16 cellular contexts compared by ENCODE assay signal in the genomic region with DNA sequence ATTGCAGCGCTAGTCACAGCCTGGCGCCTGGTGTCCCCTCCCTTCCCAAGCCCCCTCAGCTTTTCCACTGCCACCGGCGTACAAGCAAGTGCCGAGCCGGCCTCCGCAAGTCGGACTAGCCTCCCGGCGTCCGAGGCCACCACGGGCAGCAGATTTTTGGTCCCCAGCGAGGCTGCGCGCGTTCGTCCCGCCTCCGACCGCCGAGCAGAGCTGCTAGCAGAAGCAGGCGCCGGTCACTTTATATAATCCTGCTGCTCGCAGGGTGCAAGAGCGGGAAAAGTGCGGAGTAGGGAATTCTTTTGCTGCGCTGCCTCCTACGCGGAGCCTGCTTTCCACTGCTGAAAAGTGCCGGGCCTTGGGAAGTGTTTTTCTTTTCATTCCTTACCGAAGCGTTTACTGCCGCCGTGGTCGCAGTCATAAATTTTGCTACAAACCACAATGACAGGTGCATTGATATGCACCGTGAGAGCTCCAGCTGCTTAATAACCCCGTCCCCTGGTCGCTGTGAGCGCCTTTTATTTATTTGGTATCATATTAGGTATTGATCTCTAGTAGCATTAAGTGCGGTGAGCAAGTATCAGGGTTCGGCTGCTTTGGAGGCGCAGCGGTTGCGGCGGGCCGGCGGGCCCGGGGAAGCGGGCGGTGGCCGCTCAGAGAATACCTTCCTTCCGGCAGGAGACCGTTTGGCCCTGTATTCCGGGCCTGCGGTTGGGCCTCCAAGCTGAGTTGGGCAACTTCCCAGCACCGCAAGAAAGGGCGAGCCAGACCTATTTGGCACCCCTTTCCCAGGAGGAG. TPM values are rescaled to one million over a fixed set of nuclear protein-coding genes. Genes with fewer than 3 reads are reported as not detected.
DNase-seq lines count a peak whose midpoint lies in the region; ATAC-seq, FAIRE-seq and TF ChIP-seq lines count a peak whose summit lies in the region.
"Had no signal": no experiment of that assay in that cellular context is flagged by ENCODE, and none has a peak within 500 bp of the region (broad histone marks: within the 10 kb centered on the region; RNA-seq: fewer than 3 reads in every experiment).

No MANE protein-coding gene starts in this region.

- DNase-seq in IMR-90, result no peak
- DNase-seq in astrocyte (ENCODE audit: low read depth), result peak; percentile 85
- DNase-seq in GM19238 (ENCODE audit: insufficient read length, low spot score), result no peak
- no peak for DNase-seq in suprapubic skin (ENCODE audit: low spot score in 2 of 2)
- no peak for DNase-seq in immature natural killer cell
- DNase-seq: activated CD4-positive, alpha-beta memory T cell treated with anti-CD3 and anti-CD28 coated beads, Interleukin-2, amount 10 ng/mL, durations not matched to agents 7 days and 5 days; activated naive CD4-positive, alpha-beta T cell treated with anti-CD3 and anti-CD28 coated beads, Interleukin-2, amount 10 ng/mL, durations not matched to agents 7 days and 5 days; HFFc6; NCI-H1092 treated with DMSO at 0.1 percent for 48 hours; T-helper 2 cell had no signal

- no peak overlapping the region for H4K8ac ChIP-seq in IMR-90 (ENCODE audit: low read depth in 2 of 2, low read length in 2 of 2)

- TF ChIP-seq EP300 in suprapubic skin (IDR thresholded peaks at IDR 0.05), result no peak

- H4K5ac ChIP-seq in IMR-90 (ENCODE audit: low read depth, low read length), result no peak overlapping the region

- peak overlapping the region; percentile 41 for H2AFZ ChIP-seq in IMR-90 (replicated peaks; ENCODE audit: low read length, poor library complexity)
- H2AFZ ChIP-seq in astrocyte (ENCODE audit: low read depth, low read length), result peak overlapping the region; percentile 10

- H2BK120ac ChIP-seq in IMR-90 (ENCODE audit: low read depth, low read length), result no peak overlapping the region

- TF ChIP-seq POLR2A in IMR-90 (IDR thresholded peaks at IDR 0.05; ENCODE audit: low read depth, low read length) (no peak), suprapubic skin (IDR thresholded peaks at IDR 0.05) (no peak)

- dilution Hi-C loops in IMR-90 (cut with HindIII; ENCODE audit: low sequenced_read_pairs, unreplicated experiment), result no loop called here

- no peak overlapping the region for H3K56ac ChIP-seq in IMR-90 (ENCODE audit: extremely low read depth, insufficient read depth, low read length)

- peaks cover 32% of the 10 kb centered on the region for H3K9me3 Mint-ChIP-seq in astrocyte (ENCODE audit: unreplicated experiment)
- H3K9me3 Mint-ChIP-seq in nephron, result no peaks in the 10 kb centered on the region
- peaks cover 0 to 25% (median 4%) of the 10 kb centered on the region in 6 donors for H3K9me3 Mint-ChIP-seq in immature natural killer cell
- H3K9me3 Mint-ChIP-seq: activated CD4-positive, alpha-beta memory T cell treated with anti-CD3 and anti-CD28 coated beads, Interleukin-2, amount 10 ng/mL, durations not matched to agents 7 days and 5 days had no signal

- no peak overlapping the region for H3K4ac ChIP-seq in IMR-90 (ENCODE audit: low read depth, low read length)

- H3K27me3 Mint-ChIP-seq in astrocyte (ENCODE audit: low read depth, unreplicated experiment) (peaks cover 86% of the 10 kb centered on the region), nephron (ENCODE audit: low read depth) (peaks cover 19% of the 10 kb centered on the region), immature natural killer cell (ENCODE audit: low read depth in 3 of 3) (peaks cover 21 to 55% (median 48%) of the 10 kb centered on the region in 3 donors)

- H3K36me3 ChIP-seq in IMR-90 (ENCODE audit: control insufficient read depth, insufficient read depth, low read length) (no peaks in the 10 kb centered on the region), astrocyte (ENCODE audit: insufficient read depth, low read length) (no peaks in the 10 kb centered on the region), suprapubic skin (no peaks in the 10 kb centered on the region)
- H3K36me3 ChIP-seq: esophagus muscularis mucosa had no signal

- CTCF ChIA-PET in IMR-90 (lab: Yijun Ruan, JAX), result no interaction called here

- H3K4me3 Mint-ChIP-seq in astrocyte (ENCODE audit: unreplicated experiment), result no peak overlapping the region
- H3K4me3 Mint-ChIP-seq in nephron, result peak overlapping the region; percentile 83 to 84 (median 84)
- H3K4me3 Mint-ChIP-seq in immature natural killer cell, result no peak overlapping the region
- H3K4me3 Mint-ChIP-seq: activated CD4-positive, alpha-beta memory T cell treated with anti-CD3 and anti-CD28 coated beads, Interleukin-2, amount 10 ng/mL, durations not matched to agents 7 days and 5 days; HFFc6 had no signal

- no peak for FAIRE-seq in astrocyte (lab: Jason Lieb, UNC)
- FAIRE-seq: RCC 7860 had no signal

- H3K36me3 Mint-ChIP-seq in astrocyte (ENCODE audit: low read depth, unreplicated experiment), result peaks cover 4% of the 10 kb centered on the region
- H3K36me3 Mint-ChIP-seq in nephron (ENCODE audit: low read depth), result peaks cover 34% of the 10 kb centered on the region
- H3K36me3 Mint-ChIP-seq in immature natural killer cell, result peaks cover 0 to 10% (median 3%) of the 10 kb centered on the region in 3 donors

- H3K9ac ChIP-seq in IMR-90 (ENCODE audit: low read depth, low read length) (no peak overlapping the region), astrocyte (ENCODE audit: low read length) (peak overlapping the region; percentile 18)

- H3K27me3 ChIP-seq in IMR-90 (ENCODE audit: control insufficient read depth, insufficient read depth, low read length) (peaks cover 64% of the 10 kb centered on the region), astrocyte (ENCODE audit: insufficient read depth, low read length) (peaks cover 71% of the 10 kb centered on the region), suprapubic skin (peaks cover 96% of the 10 kb centered on the region)

- H3K27ac Mint-ChIP-seq in astrocyte (ENCODE audit: unreplicated experiment), result no peak overlapping the region
- H3K27ac Mint-ChIP-seq in nephron, result peak overlapping the region; percentile 95 to 99 (median 99)
- no peak overlapping the region for H3K27ac Mint-ChIP-seq in immature natural killer cell
- H3K27ac Mint-ChIP-seq: activated CD4-positive, alpha-beta memory T cell treated with anti-CD3 and anti-CD28 coated beads, Interleukin-2, amount 10 ng/mL, durations not matched to agents 7 days and 5 days; HFFc6 had no signal

- no peak overlapping the region for H3K27ac ChIP-seq in IMR-90 (ENCODE audit: insufficient read depth, low read length)
- H3K27ac ChIP-seq in astrocyte (ENCODE audit: low read depth, low read length), result no peak overlapping the region
- H3K27ac ChIP-seq in suprapubic skin, result no peak overlapping the region
- H3K27ac ChIP-seq: esophagus muscularis mucosa had no signal

- H3K4me3 ChIP-seq in IMR-90 (ENCODE audit: insufficient read depth, low read depth, low read length) (no peak overlapping the region), astrocyte (ENCODE audit: insufficient read depth, low read depth, low read length) (no peak overlapping the region), suprapubic skin (no peak overlapping the region)

- H4K20me1 ChIP-seq in IMR-90 (ENCODE audit: insufficient read depth, low read length) (no peaks in the 10 kb centered on the region), astrocyte (ENCODE audit: insufficient read depth, low read length) (no peaks in the 10 kb centered on the region)

- no peak overlapping the region for H2AK9ac ChIP-seq in IMR-90 (replicated peaks; ENCODE audit: low read depth, low read length, poor library complexity)

- H2AK5ac ChIP-seq in IMR-90 (ENCODE audit: low read depth, low read length), result no peak overlapping the region

- POLR2A ChIA-PET in IMR-90 (lab: Charles Lee; ENCODE audit: unreplicated experiment), result no interaction called here

- intact Hi-C loops in IMR-90 (cut with micrococcal nuclease), result no loop called here

- H2BK20ac ChIP-seq in IMR-90 (ENCODE audit: low read depth, low read length), result no peak overlapping the region

- WGBS in IMR-90 (ENCODE audit: extremely low coverage in 2 of 2, insufficient read length in 1 of 2), 2 experiments, result 0% methylated on average over 3 of the region's 57 CpGs; no CpG with 5 or more reads in 1 of the 2 experiments
- 58% methylated on average over 52 of the region's 57 CpGs for WGBS in suprapubic skin

- no peak overlapping the region for H2BK15ac ChIP-seq in IMR-90 (ENCODE audit: low read depth, low read length)

- no peak for TF ChIP-seq RAD21 in IMR-90 (IDR thresholded peaks at IDR 0.05; ENCODE audit: low read length)

- H3K4me1 Mint-ChIP-seq in astrocyte (ENCODE audit: low read depth, unreplicated experiment) (no peaks in the 10 kb centered on the region), nephron (peaks cover 78% of the 10 kb centered on the region), immature natural killer cell (peaks cover 2 to 8% of the 10 kb centered on the region in 2 donors)

- BruUV-seq in IMR-90 (replicated peaks; lab: Mats Ljungman, UMichigan), result no TSS peak

- H3K4me2 ChIP-seq in IMR-90 (ENCODE audit: low read depth, low read length) (no peak overlapping the region), astrocyte (ENCODE audit: low read length) (peak overlapping the region; percentile 75)

- H3K23ac ChIP-seq in IMR-90 (ENCODE audit: low read depth, low read length), result no peak overlapping the region

- H3K14ac ChIP-seq in IMR-90 (replicated peaks; ENCODE audit: low read depth, low read length), result no peak overlapping the region

- H2BK5ac ChIP-seq in IMR-90 (ENCODE audit: low read depth, low read length, poor library complexity, severe bottlenecking), result no peak overlapping the region

- H3K79me2 ChIP-seq in astrocyte (ENCODE audit: insufficient read depth, low read length), result no peaks in the 10 kb centered on the region

- H4K91ac ChIP-seq in IMR-90 (ENCODE audit: insufficient read depth, low read depth, low read length), result no peak overlapping the region

- no peaks in the 10 kb centered on the region for H3K9me1 ChIP-seq in IMR-90 (ENCODE audit: insufficient read depth, low read length)

- in situ Hi-C loops in IMR-90 (cut with MboI; ENCODE audit: low sequenced_read_pairs), result no loop called here

- TF ChIP-seq CTCF in IMR-90 (conservative IDR thresholded peaks at IDR 0.05; ENCODE audit: low read depth, low read length), result no peak
- TF ChIP-seq CTCF in astrocyte (IDR thresholded peaks at IDR 0.05; ENCODE audit: insufficient read depth, low read depth, low read length), result no peak
- TF ChIP-seq CTCF in nephron (IDR thresholded peaks at IDR 0.05; ENCODE audit: unreplicated experiment in 3 of 3), result no peak
- no peak for TF ChIP-seq CTCF in suprapubic skin (IDR thresholded peaks at IDR 0.05)

- ATAC-seq in IMR-90 (ENCODE audit: low read depth), result no peak
- ATAC-seq: sciatic nerve had no signal

- H3K4me1 ChIP-seq in IMR-90 (ENCODE audit: control insufficient read depth, insufficient read depth, low read length) (no peaks in the 10 kb centered on the region), astrocyte (ENCODE audit: insufficient read depth, low read length) (peaks cover 8% of the 10 kb centered on the region), suprapubic skin (peaks cover 25% of the 10 kb centered on the region)

- H3K18ac ChIP-seq in IMR-90 (ENCODE audit: low read depth, low read length), result no peak overlapping the region

- peaks cover 13% of the 10 kb centered on the region for H3K9me3 ChIP-seq in IMR-90 (ENCODE audit: control insufficient read depth, insufficient read depth, low read length)
- H3K9me3 ChIP-seq in astrocyte (ENCODE audit: insufficient read depth, low read depth, low read length), result peaks cover 2% of the 10 kb centered on the region
- H3K9me3 ChIP-seq in suprapubic skin, result no peaks in the 10 kb centered on the region

- H3K79me1 ChIP-seq in IMR-90 (ENCODE audit: low read depth in 1 of 2, low read length in 2 of 2), result no peaks in the 10 kb centered on the region

RNA-seq across cellular contexts. Expression of a gene that starts 7.9 kb away (rescaled TPM):
- total RNA-seq in IMR-90 (2012; rRNA removed) (not detected in 2 replicates), astrocyte (not detected in 2 replicates), suprapubic skin (1 to 10 TPM in 2 of 4 donors, under 1 TPM in 2; 0.49 to 3.5 (median 1.5) TPM)
- polyA plus RNA-seq in IMR-90 (2012; rRNA removed) (not detected in 2 replicates), immature natural killer cell (not detected)
- polyA plus RNA-seq in IMR-90 (2012; cell fraction: cytosol; rRNA removed), result not detected in 2 replicates
- not detected in 2 replicates for polyA plus RNA-seq in IMR-90 (2012; cell fraction: nucleus; rRNA removed; ENCODE audit: low replicate concordance)
- total RNA-seq: activated CD4-positive, alpha-beta memory T cell treated with anti-CD3 and anti-CD28 coated beads, Interleukin-2, amount 10 ng/mL, durations not matched to agents 7 days and 5 days; chondrocyte; mononuclear cell had no signal

RNA-seq across cellular contexts. Expression of a gene that starts 13.7 kb away (rescaled TPM):
- total RNA-seq in IMR-90 (2012; rRNA removed) (not detected in 2 replicates), astrocyte (not detected in 2 replicates), suprapubic skin (1 to 10 TPM in 2 of 4 donors, not detected in 2; 1.9 to 3.1 TPM)
- polyA plus RNA-seq in IMR-90 (2012; rRNA removed) (not detected in 2 replicates), immature natural killer cell (not detected)
- polyA plus RNA-seq in IMR-90 (2012; cell fraction: cytosol; rRNA removed), result not detected in 2 replicates
- not detected in 2 replicates for polyA plus RNA-seq in IMR-90 (2012; cell fraction: nucleus; rRNA removed; ENCODE audit: low replicate concordance)
- total RNA-seq: activated CD4-positive, alpha-beta memory T cell treated with anti-CD3 and anti-CD28 coated beads, Interleukin-2, amount 10 ng/mL, durations not matched to agents 7 days and 5 days; chondrocyte had no signal

RNA-seq across cellular contexts. Expression of a gene that starts 23.5 kb away (rescaled TPM):
- total RNA-seq in IMR-90 (2012; rRNA removed) (not detected in 2 replicates), astrocyte (not detected in 2 replicates), suprapubic skin (under 1 TPM in 2 of 4 donors, not detected in 2; 0.85 to 0.89 TPM)
- polyA plus RNA-seq in IMR-90 (2012; rRNA removed) (not detected in 2 replicates), immature natural killer cell (not detected)
- not detected in 2 replicates for polyA plus RNA-seq in IMR-90 (2012; cell fraction: cytosol; rRNA removed)
- polyA plus RNA-seq in IMR-90 (2012; cell fraction: nucleus; rRNA removed; ENCODE audit: low replicate concordance), result not detected in 2 replicates
- total RNA-seq: activated CD4-positive, alpha-beta memory T cell treated with anti-CD3 and anti-CD28 coated beads, Interleukin-2, amount 10 ng/mL, durations not matched to agents 7 days and 5 days; chondrocyte; HFFc6; mononuclear cell had no signal

RNA-seq across cellular contexts. Expression of a gene that starts 35.5 kb away (rescaled TPM):
- total RNA-seq in IMR-90 (2012; rRNA removed) (not detected in 2 replicates), astrocyte (not detected in 2 replicates), suprapubic skin (1 to 10 TPM; 1.4 to 6.0 (median 2.6) TPM)
- polyA plus RNA-seq in IMR-90 (2012; rRNA removed) (not detected in 2 replicates), immature natural killer cell (not detected)
- not detected in 2 replicates for polyA plus RNA-seq in IMR-90 (2012; cell fraction: cytosol; rRNA removed)
- not detected in 2 replicates for polyA plus RNA-seq in IMR-90 (2012; cell fraction: nucleus; rRNA removed; ENCODE audit: low replicate concordance)
- total RNA-seq: activated CD4-positive, alpha-beta memory T cell treated with anti-CD3 and anti-CD28 coated beads, Interleukin-2, amount 10 ng/mL, durations not matched to agents 7 days and 5 days; chondrocyte; mononuclear cell had no signal

RNA-seq across cellular contexts. Expression of a gene that starts 42.5 kb away (rescaled TPM):
- total RNA-seq in IMR-90 (2012; rRNA removed) (not detected in 2 replicates), astrocyte (not detected in 2 replicates), suprapubic skin (1 to 10 TPM in 2 of 4 donors, under 1 TPM in 1, not detected in 1; 0.26 to 3.1 (median 2.6) TPM)
- polyA plus RNA-seq in IMR-90 (2012; rRNA removed) (not detected in 2 replicates), immature natural killer cell (not detected)
- not detected in 2 replicates for polyA plus RNA-seq in IMR-90 (2012; cell fraction: cytosol; rRNA removed)
- polyA plus RNA-seq in IMR-90 (2012; cell fraction: nucleus; rRNA removed; ENCODE audit: low replicate concordance), result not detected in 2 replicates
- total RNA-seq: activated CD4-positive, alpha-beta memory T cell treated with anti-CD3 and anti-CD28 coated beads, Interleukin-2, amount 10 ng/mL, durations not matched to agents 7 days and 5 days; chondrocyte; mononuclear cell had no signal

Comparison
In these comparisons a context has a peak if more than half of its experiments do, and no peak if none do; other contexts are left out.
1. H3K27ac Mint-ChIP-seq: peak in nephron (3 of 3); none in astrocyte (single experiment) and immature natural killer cell (0 of 6).
2. H3K4me3 Mint-ChIP-seq: peak in nephron (3 of 3); none in astrocyte (single experiment) and immature natural killer cell (0 of 5).